In genomic region chr2:28869494-28870145, GRCh38 we compare ENCODE assay signal across 1 cellular context.
TF ChIP-seq lines count a peak whose summit lies in the region.

No MANE protein-coding gene starts in this region.

TF ChIP-seq in SK-N-SH, 30 proteins besides CTCF, POLR2A, EP300 and RAD21 (continued from another document):
- TF ChIP-seq MAX (IDR thresholded peaks at IDR 0.05; ENCODE audit: low read depth), result no peak
